Comparison of ENCODE assay signal across 1 cellular context in the genomic region with DNA sequence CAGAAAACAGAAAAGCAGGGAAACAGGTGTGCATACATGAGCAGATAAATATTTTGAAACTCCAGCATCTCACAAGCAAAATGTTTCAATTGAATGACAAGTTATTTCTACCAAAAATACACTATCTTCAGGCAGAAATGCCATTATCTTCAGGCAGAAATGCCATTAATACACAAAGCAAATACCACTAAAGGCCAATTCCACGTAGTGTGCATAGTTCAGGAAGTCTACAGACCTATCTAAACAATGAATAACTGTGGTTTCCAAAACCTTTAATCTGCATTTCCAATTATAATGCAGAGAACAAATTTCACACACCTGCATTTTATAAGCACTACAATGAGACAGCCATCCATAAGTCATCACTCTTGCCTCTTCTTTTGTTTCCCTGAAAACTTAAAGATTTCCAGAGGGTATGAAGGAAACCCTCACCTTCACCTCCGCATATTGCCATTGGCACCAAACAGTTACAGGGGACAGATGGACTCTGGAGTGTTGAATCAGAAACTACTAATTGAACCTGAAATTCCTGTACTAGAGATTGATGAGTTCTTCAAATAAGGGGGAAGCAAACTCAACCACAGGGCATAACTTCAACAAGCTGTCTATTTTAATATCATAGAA.
TF ChIP-seq lines count a peak whose summit lies in the region.

No MANE protein-coding gene starts in this region.

TF ChIP-seq in HepG2, 621 proteins besides CTCF, POLR2A, EP300 and RAD21 (continued from another document and continues in another):
- TF ChIP-seq, protein P1, sequence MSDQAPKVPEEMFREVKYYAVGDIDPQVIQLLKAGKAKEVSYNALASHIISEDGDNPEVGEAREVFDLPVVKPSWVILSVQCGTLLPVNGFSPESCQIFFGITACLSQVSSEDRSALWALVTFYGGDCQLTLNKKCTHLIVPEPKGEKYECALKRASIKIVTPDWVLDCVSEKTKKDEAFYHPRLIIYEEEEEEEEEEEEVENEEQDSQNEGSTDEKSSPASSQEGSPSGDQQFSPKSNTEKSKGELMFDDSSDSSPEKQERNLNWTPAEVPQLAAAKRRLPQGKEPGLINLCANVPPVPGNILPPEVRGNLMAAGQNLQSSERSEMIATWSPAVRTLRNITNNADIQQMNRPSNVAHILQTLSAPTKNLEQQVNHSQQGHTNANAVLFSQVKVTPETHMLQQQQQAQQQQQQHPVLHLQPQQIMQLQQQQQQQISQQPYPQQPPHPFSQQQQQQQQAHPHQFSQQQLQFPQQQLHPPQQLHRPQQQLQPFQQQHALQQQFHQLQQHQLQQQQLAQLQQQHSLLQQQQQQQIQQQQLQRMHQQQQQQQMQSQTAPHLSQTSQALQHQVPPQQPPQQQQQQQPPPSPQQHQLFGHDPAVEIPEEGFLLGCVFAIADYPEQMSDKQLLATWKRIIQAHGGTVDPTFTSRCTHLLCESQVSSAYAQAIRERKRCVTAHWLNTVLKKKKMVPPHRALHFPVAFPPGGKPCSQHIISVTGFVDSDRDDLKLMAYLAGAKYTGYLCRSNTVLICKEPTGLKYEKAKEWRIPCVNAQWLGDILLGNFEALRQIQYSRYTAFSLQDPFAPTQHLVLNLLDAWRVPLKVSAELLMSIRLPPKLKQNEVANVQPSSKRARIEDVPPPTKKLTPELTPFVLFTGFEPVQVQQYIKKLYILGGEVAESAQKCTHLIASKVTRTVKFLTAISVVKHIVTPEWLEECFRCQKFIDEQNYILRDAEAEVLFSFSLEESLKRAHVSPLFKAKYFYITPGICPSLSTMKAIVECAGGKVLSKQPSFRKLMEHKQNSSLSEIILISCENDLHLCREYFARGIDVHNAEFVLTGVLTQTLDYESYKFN (CRISPR knock-in tag; conservative IDR thresholded peaks at IDR 0.05) = peak; percentile 46; the same call in 1 of the 2 replicates
- TF ChIP-seq PHF8 (CRISPR knock-in tag; IDR thresholded peaks at IDR 0.05) (no peak), CENPT (CRISPR knock-in tag; IDR thresholded peaks at IDR 0.05; ENCODE audit: low read depth) (no peak), ASH2L (IDR thresholded peaks at IDR 0.05; ENCODE audit: insufficient read length, low read depth, low read length) (peak; percentile 51), FOXA3 (CRISPR knock-in tag; IDR thresholded peaks at IDR 0.05) (peak; percentile 19; the same call in 1 of the 2 replicates), MBNL3 (CRISPR knock-in tag; conservative IDR thresholded peaks at IDR 0.05) (no peak), ZFAT (CRISPR knock-in tag; conservative IDR thresholded peaks at IDR 0.05) (no peak), GABPB1 (CRISPR knock-in tag; IDR thresholded peaks at IDR 0.05) (no peak), MEIS1 (CRISPR knock-in tag; IDR thresholded peaks at IDR 0.05; ENCODE audit: borderline replicate concordance) (no peak), HNF4A (CRISPR knock-in tag; IDR thresholded peaks at IDR 0.05) (peak; percentile 51), MTA3 (CRISPR knock-in tag; IDR thresholded peaks at IDR 0.05) (no peak), ETV5 (CRISPR knock-in tag; IDR thresholded peaks at IDR 0.05; ENCODE audit: borderline replicate concordance) (peak; percentile 29; the same call in 1 of the 2 replicates), GFI1 (CRISPR knock-in tag; IDR thresholded peaks at IDR 0.05; ENCODE audit: borderline replicate concordance) (no peak), LCORL (IDR thresholded peaks at IDR 0.05) (no peak), LCORL (CRISPR knock-in tag; IDR thresholded peaks at IDR 0.05) (0 out of 2 replicates have a peak, but pooled peaks have one; percentile 21), NR2F1 (CRISPR knock-in tag; IDR thresholded peaks at IDR 0.05) (no peak), DPF2 (CRISPR knock-in tag; IDR thresholded peaks at IDR 0.05; ENCODE audit: borderline replicate concordance, low read depth) (0 out of 2 replicates have a peak, but pooled peaks have one; percentile 23), ZNF746 (CRISPR knock-in tag; IDR thresholded peaks at IDR 0.05) (no peak), TCF7 (IDR thresholded peaks at IDR 0.05; ENCODE audit: low read depth) (0 out of 2 replicates have a peak, but pooled peaks have one; percentile 15), PTBP1 (IDR thresholded peaks at IDR 0.05; ENCODE audit: low read depth, low read length, poor library complexity, severe bottlenecking) (no peak), SMARCE1 (IDR thresholded peaks at IDR 0.05; ENCODE audit: borderline replicate concordance) (no peak), SOX5 (CRISPR knock-in tag; IDR thresholded peaks at IDR 0.05; ENCODE audit: borderline replicate concordance) (peak; percentile 53; the same call in 1 of the 2 replicates), ZNF766 (CRISPR knock-in tag; IDR thresholded peaks at IDR 0.05; ENCODE audit: borderline replicate concordance) (no peak), ZNF7 (CRISPR knock-in tag; IDR thresholded peaks at IDR 0.05) (no peak), ZNF761 (CRISPR knock-in tag; conservative IDR thresholded peaks at IDR 0.05) (no peak), SPEN (CRISPR knock-in tag; IDR thresholded peaks at IDR 0.05; ENCODE audit: low read depth) (no peak), ZSCAN29 (CRISPR knock-in tag; conservative IDR thresholded peaks at IDR 0.05) (no peak), FOXA1 (IDR thresholded peaks at IDR 0.05) (no peak), FOXA1 (CRISPR knock-in tag; IDR thresholded peaks at IDR 0.05) (0 out of 2 replicates have a peak, but pooled peaks have one; percentile 34), FOXK1 (CRISPR knock-in tag; IDR thresholded peaks at IDR 0.05; ENCODE audit: borderline replicate concordance, low read depth) (no peak), XRCC5 (optimal IDR thresholded peaks at IDR 0.05; ENCODE audit: low read length) (no peak), ZNF556 (CRISPR knock-in tag; IDR thresholded peaks at IDR 0.05; ENCODE audit: borderline replicate concordance) (no peak), PCBP2 (optimal IDR thresholded peaks at IDR 0.05; ENCODE audit: low read depth, low read length, poor library complexity, severe bottlenecking) (no peak), TBX3 (IDR thresholded peaks at IDR 0.05; ENCODE audit: borderline replicate concordance) (no peak), TEAD3 (CRISPR knock-in tag; optimal IDR thresholded peaks at IDR 0.05; ENCODE audit: borderline replicate concordance) (peak; percentile 59), SMAD9 (CRISPR knock-in tag; IDR thresholded peaks at IDR 0.05) (no peak)
- TF ChIP-seq, protein P2, sequence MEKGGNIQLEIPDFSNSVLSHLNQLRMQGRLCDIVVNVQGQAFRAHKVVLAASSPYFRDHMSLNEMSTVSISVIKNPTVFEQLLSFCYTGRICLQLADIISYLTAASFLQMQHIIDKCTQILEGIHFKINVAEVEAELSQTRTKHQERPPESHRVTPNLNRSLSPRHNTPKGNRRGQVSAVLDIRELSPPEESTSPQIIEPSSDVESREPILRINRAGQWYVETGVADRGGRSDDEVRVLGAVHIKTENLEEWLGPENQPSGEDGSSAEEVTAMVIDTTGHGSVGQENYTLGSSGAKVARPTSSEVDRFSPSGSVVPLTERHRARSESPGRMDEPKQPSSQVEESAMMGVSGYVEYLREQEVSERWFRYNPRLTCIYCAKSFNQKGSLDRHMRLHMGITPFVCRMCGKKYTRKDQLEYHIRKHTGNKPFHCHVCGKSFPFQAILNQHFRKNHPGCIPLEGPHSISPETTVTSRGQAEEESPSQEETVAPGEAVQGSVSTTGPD (CRISPR knock-in tag; IDR thresholded peaks at IDR 0.05) = no peak
- TF ChIP-seq, protein P3, sequence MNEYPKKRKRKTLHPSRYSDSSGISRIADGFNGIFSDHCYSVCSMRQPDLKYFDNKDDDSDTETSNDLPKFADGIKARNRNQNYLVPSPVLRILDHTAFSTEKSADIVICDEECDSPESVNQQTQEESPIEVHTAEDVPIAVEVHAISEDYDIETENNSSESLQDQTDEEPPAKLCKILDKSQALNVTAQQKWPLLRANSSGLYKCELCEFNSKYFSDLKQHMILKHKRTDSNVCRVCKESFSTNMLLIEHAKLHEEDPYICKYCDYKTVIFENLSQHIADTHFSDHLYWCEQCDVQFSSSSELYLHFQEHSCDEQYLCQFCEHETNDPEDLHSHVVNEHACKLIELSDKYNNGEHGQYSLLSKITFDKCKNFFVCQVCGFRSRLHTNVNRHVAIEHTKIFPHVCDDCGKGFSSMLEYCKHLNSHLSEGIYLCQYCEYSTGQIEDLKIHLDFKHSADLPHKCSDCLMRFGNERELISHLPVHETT (CRISPR knock-in tag; conservative IDR thresholded peaks at IDR 0.05) = no peak
- TF ChIP-seq, protein P4, sequence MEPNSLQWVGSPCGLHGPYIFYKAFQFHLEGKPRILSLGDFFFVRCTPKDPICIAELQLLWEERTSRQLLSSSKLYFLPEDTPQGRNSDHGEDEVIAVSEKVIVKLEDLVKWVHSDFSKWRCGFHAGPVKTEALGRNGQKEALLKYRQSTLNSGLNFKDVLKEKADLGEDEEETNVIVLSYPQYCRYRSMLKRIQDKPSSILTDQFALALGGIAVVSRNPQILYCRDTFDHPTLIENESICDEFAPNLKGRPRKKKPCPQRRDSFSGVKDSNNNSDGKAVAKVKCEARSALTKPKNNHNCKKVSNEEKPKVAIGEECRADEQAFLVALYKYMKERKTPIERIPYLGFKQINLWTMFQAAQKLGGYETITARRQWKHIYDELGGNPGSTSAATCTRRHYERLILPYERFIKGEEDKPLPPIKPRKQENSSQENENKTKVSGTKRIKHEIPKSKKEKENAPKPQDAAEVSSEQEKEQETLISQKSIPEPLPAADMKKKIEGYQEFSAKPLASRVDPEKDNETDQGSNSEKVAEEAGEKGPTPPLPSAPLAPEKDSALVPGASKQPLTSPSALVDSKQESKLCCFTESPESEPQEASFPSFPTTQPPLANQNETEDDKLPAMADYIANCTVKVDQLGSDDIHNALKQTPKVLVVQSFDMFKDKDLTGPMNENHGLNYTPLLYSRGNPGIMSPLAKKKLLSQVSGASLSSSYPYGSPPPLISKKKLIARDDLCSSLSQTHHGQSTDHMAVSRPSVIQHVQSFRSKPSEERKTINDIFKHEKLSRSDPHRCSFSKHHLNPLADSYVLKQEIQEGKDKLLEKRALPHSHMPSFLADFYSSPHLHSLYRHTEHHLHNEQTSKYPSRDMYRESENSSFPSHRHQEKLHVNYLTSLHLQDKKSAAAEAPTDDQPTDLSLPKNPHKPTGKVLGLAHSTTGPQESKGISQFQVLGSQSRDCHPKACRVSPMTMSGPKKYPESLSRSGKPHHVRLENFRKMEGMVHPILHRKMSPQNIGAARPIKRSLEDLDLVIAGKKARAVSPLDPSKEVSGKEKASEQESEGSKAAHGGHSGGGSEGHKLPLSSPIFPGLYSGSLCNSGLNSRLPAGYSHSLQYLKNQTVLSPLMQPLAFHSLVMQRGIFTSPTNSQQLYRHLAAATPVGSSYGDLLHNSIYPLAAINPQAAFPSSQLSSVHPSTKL (CRISPR knock-in tag; IDR thresholded peaks at IDR 0.05) = peak; percentile 70
- TF ChIP-seq, protein P5, sequence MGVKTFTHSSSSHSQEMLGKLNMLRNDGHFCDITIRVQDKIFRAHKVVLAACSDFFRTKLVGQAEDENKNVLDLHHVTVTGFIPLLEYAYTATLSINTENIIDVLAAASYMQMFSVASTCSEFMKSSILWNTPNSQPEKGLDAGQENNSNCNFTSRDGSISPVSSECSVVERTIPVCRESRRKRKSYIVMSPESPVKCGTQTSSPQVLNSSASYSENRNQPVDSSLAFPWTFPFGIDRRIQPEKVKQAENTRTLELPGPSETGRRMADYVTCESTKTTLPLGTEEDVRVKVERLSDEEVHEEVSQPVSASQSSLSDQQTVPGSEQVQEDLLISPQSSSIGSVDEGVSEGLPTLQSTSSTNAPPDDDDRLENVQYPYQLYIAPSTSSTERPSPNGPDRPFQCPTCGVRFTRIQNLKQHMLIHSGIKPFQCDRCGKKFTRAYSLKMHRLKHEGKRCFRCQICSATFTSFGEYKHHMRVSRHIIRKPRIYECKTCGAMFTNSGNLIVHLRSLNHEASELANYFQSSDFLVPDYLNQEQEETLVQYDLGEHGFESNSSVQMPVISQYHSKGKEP (CRISPR knock-in tag; IDR thresholded peaks at IDR 0.05) = no peak
- TF ChIP-seq, protein P6, sequence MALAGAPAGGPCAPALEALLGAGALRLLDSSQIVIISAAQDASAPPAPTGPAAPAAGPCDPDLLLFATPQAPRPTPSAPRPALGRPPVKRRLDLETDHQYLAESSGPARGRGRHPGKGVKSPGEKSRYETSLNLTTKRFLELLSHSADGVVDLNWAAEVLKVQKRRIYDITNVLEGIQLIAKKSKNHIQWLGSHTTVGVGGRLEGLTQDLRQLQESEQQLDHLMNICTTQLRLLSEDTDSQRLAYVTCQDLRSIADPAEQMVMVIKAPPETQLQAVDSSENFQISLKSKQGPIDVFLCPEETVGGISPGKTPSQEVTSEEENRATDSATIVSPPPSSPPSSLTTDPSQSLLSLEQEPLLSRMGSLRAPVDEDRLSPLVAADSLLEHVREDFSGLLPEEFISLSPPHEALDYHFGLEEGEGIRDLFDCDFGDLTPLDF (CRISPR knock-in tag; IDR thresholded peaks at IDR 0.05) = no peak
- TF ChIP-seq, protein P7, sequence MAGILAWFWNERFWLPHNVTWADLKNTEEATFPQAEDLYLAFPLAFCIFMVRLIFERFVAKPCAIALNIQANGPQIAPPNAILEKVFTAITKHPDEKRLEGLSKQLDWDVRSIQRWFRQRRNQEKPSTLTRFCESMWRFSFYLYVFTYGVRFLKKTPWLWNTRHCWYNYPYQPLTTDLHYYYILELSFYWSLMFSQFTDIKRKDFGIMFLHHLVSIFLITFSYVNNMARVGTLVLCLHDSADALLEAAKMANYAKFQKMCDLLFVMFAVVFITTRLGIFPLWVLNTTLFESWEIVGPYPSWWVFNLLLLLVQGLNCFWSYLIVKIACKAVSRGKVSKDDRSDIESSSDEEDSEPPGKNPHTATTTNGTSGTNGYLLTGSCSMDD (CRISPR knock-in tag; IDR thresholded peaks at IDR 0.05) = no peak
- TF ChIP-seq, protein P8, sequence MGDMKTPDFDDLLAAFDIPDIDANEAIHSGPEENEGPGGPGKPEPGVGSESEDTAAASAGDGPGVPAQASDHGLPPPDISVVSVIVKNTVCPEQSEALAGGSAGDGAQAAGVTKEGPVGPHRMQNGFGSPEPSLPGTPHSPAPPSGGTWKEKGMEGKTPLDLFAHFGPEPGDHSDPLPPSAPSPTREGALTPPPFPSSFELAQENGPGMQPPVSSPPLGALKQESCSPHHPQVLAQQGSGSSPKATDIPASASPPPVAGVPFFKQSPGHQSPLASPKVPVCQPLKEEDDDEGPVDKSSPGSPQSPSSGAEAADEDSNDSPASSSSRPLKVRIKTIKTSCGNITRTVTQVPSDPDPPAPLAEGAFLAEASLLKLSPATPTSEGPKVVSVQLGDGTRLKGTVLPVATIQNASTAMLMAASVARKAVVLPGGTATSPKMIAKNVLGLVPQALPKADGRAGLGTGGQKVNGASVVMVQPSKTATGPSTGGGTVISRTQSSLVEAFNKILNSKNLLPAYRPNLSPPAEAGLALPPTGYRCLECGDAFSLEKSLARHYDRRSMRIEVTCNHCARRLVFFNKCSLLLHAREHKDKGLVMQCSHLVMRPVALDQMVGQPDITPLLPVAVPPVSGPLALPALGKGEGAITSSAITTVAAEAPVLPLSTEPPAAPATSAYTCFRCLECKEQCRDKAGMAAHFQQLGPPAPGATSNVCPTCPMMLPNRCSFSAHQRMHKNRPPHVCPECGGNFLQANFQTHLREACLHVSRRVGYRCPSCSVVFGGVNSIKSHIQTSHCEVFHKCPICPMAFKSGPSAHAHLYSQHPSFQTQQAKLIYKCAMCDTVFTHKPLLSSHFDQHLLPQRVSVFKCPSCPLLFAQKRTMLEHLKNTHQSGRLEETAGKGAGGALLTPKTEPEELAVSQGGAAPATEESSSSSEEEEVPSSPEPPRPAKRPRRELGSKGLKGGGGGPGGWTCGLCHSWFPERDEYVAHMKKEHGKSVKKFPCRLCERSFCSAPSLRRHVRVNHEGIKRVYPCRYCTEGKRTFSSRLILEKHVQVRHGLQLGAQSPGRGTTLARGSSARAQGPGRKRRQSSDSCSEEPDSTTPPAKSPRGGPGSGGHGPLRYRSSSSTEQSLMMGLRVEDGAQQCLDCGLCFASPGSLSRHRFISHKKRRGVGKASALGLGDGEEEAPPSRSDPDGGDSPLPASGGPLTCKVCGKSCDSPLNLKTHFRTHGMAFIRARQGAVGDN (CRISPR knock-in tag; IDR thresholded peaks at IDR 0.05) = no peak
